In the genomic region with DNA sequence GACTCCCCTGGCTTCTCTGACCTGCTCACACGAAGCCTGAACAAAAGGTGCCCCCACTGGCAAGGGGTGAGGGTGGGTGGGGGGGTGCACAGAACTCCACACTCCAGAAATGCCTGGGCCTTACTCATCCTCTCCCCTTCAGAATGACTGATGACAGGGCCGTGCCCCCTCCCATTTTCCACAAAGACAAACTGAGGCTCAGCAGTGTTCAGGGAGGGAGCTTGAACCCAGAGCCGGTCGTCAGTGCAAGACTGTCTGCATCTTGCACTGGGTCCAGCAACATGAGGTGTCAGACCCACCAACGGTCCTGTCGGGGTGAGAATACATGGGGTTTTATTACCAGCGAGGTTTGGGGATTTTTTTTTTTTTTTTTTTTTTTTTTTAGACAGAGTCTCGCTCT, we compare ENCODE assay signal across 15 cellular contexts. TPM values are rescaled to one million over a fixed set of nuclear protein-coding genes. Genes with fewer than 3 reads are reported as not detected.
DNase-seq lines count a peak whose midpoint lies in the region; ATAC-seq, FAIRE-seq and TF ChIP-seq lines count a peak whose summit lies in the region.
"Had no signal": no experiment of that assay in that cellular context is flagged by ENCODE, and none has a peak within 500 bp of the region (broad histone marks: within the 10 kb centered on the region; RNA-seq: fewer than 3 reads in every experiment).

No MANE protein-coding gene starts in this region.

- TF ChIP-seq CTCF in HepG2 (CRISPR knock-in tag; IDR thresholded peaks at IDR 0.05) (no peak), right lobe of liver (IDR thresholded peaks at IDR 0.05) (no peak), neural progenitor cell (IDR thresholded peaks at IDR 0.05) (no peak), sigmoid colon (IDR thresholded peaks at IDR 0.05) (no peak), nephron progenitor cell (IDR thresholded peaks at IDR 0.05) (no peak)

- TF ChIP-seq EP300 in HepG2 (IDR thresholded peaks at IDR 0.05; ENCODE audit: low read depth in 2 of 2, low read length in 2 of 2) (no peak), HepG2 (CRISPR knock-in tag; IDR thresholded peaks at IDR 0.05; ENCODE audit: borderline replicate concordance) (no peak), sigmoid colon (IDR thresholded peaks at IDR 0.05) (no peak)

- CTCF ChIA-PET in HepG2 (lab: Yijun Ruan, JAX; ENCODE audit: low intra/inter-chr PET ratio, low total read pairs): no interaction called here

- H3K27ac Mint-ChIP-seq in neural progenitor cell (peak overlapping the region; percentile 81), nephron progenitor cell (no peak overlapping the region)
- H3K27ac Mint-ChIP-seq: CD8-positive, alpha-beta memory T cell had no signal

- H3K4me3 Mint-ChIP-seq in neural progenitor cell (no peak overlapping the region), nephron progenitor cell (no peak overlapping the region)
- H3K4me3 Mint-ChIP-seq: CD8-positive, alpha-beta memory T cell had no signal

- H3K27me3 ChIP-seq in HepG2 (ENCODE audit: control insufficient read depth in 1 of 2, insufficient read depth in 2 of 2, low read length in 2 of 2): no peaks in the 10 kb centered on the region
- no peaks in the 10 kb centered on the region for H3K27me3 ChIP-seq in right lobe of liver
- peaks cover 40% of the 10 kb centered on the region for H3K27me3 ChIP-seq in neural progenitor cell
- peaks cover 0 to 23% (median 5%) of the 10 kb centered on the region in 3 donors for H3K27me3 ChIP-seq in sigmoid colon

- intact Hi-C loops in HepG2 (cut with micrococcal nuclease; ENCODE audit: unreplicated experiment) (no loop called here), right lobe of liver (cut with DNase I) (no loop called here), sigmoid colon (cut with DNase I) (no loop called here)

- H4K20me1 ChIP-seq in HepG2 (ENCODE audit: insufficient read depth, low read length) (0 out of 2 replicates have a peak, but pooled peaks cover 5% of the 10 kb centered on the region), neural progenitor cell (ENCODE audit: low read depth) (peaks cover 43% of the 10 kb centered on the region)
- H4K20me1 ChIP-seq: BLaER1 had no signal

- in situ Hi-C loops in HepG2 (cut with HindIII; ENCODE audit: extremely low pct_ligation_motif_present, low pct_unique_long_range_greater_than_20kb): no loop called here

- H3K27ac ChIP-seq in HepG2 (ENCODE audit: extremely low read length, insufficient read depth, low read length) (no peak overlapping the region), right lobe of liver (no peak overlapping the region), neural progenitor cell (no peak overlapping the region), sigmoid colon (no peak overlapping the region)
- H3K27ac ChIP-seq: BLaER1, KMS-11 had no signal

- no peak overlapping the region for H3K4me2 ChIP-seq in HepG2 (ENCODE audit: low read depth, low read length)
- no peak overlapping the region for H3K4me2 ChIP-seq in neural progenitor cell
- H3K4me2 ChIP-seq: BLaER1, KMS-11 had no signal

- DNase-seq in HepG2 (ENCODE audit: low spot score): no peak
- no peak for DNase-seq in right lobe of liver
- no peak for DNase-seq in neural progenitor cell (ENCODE audit: low spot score)
- peak; percentile 33 for DNase-seq in sigmoid colon
- DNase-seq in nephron progenitor cell: no peak
- DNase-seq: 8988T; AML-193; CD8-positive, alpha-beta memory T cell; DMS53 had no signal

- POLR2A ChIA-PET in HepG2 (lab: Yijun Ruan, JAX): no interaction called here

- TF ChIP-seq POLR2A in HepG2 (IDR thresholded peaks at IDR 0.05; ENCODE audit: insufficient read depth in 1 of 2, low read depth in 2 of 2, low read length in 2 of 2): no peak
- TF ChIP-seq POLR2A in right lobe of liver (IDR thresholded peaks at IDR 0.05): no peak
- no peak for TF ChIP-seq POLR2A in sigmoid colon (IDR thresholded peaks at IDR 0.05)

- H3K36me3 ChIP-seq in HepG2 (replicated peaks in 1 of 2; ENCODE audit: control insufficient read depth in 1 of 2, insufficient read depth in 2 of 2, low read length in 2 of 2) (peaks cover 2 to 29% of the 10 kb centered on the region in 2 experiments; a peak in 3 of 5 replicates), right lobe of liver (no peaks in the 10 kb centered on the region), neural progenitor cell (no peaks in the 10 kb centered on the region), sigmoid colon (no peaks in the 10 kb centered on the region)
- H3K36me3 ChIP-seq: BLaER1 had no signal

- H3K27me3 Mint-ChIP-seq in neural progenitor cell (ENCODE audit: insufficient read depth, low read depth) (peaks cover 12% of the 10 kb centered on the region), nephron progenitor cell (ENCODE audit: low read depth, poor library complexity) (peaks cover 8% of the 10 kb centered on the region)

- TF ChIP-seq RAD21 in HepG2 (CRISPR knock-in tag; IDR thresholded peaks at IDR 0.05): no peak

- H3F3A ChIP-seq in neural progenitor cell (ENCODE audit: low read depth): peaks cover 5% of the 10 kb centered on the region

- whole genome bisulfite sequencing in HepG2 (ENCODE audit: low lambda C conversion rate): 95% methylated on average over 7 of the region's 8 CpGs
- 76% methylated on average over 6 of the region's 8 CpGs for WGBS in right lobe of liver (ENCODE audit: insufficient coverage, low coverage, low lambda C conversion rate, missing lambda C conversion rate)
- WGBS in sigmoid colon, 2 donors: 86 to 89% methylated on average over 8 of the region's 8 CpGs

- H3K4me1 ChIP-seq in HepG2 (ENCODE audit: insufficient read depth, low read length): peaks cover 32% of the 10 kb centered on the region
- no peaks in the 10 kb centered on the region for H3K4me1 ChIP-seq in right lobe of liver
- H3K4me1 ChIP-seq in neural progenitor cell: peaks cover 31% of the 10 kb centered on the region
- peaks cover 0 to under 1% (median 0%) of the 10 kb centered on the region in 4 donors for H3K4me1 ChIP-seq in sigmoid colon
- H3K4me1 ChIP-seq: BLaER1 had no signal

- H3K4me3 ChIP-seq in HepG2 (replicated peaks in 1 of 3; ENCODE audit: insufficient read depth in 1 of 3, low read depth in 2 of 3, low read length in 3 of 3): no peak overlapping the region
- H3K4me3 ChIP-seq in right lobe of liver: no peak overlapping the region
- H3K4me3 ChIP-seq in neural progenitor cell: no peak overlapping the region
- H3K4me3 ChIP-seq in sigmoid colon: no peak overlapping the region
- H3K4me3 ChIP-seq: BLaER1 had no signal

- H2AFZ ChIP-seq in HepG2 (ENCODE audit: low read length) (no peak overlapping the region), neural progenitor cell (replicated peaks) (no peak overlapping the region)

- H3K9me3 Mint-ChIP-seq in neural progenitor cell (no peaks in the 10 kb centered on the region), nephron progenitor cell (no peaks in the 10 kb centered on the region)
- H3K9me3 Mint-ChIP-seq: CD8-positive, alpha-beta memory T cell had no signal

- no peak for FAIRE-seq in HepG2 (lab: Jason Lieb, UNC)
- FAIRE-seq: H54 had no signal

- H3K36me3 Mint-ChIP-seq in neural progenitor cell (peaks cover 17% of the 10 kb centered on the region), nephron progenitor cell (ENCODE audit: low read depth) (peaks cover 49% of the 10 kb centered on the region)

- no peak overlapping the region for H3K9ac ChIP-seq in HepG2 (ENCODE audit: insufficient read depth, low read depth, low read length)
- H3K9ac ChIP-seq in neural progenitor cell: no peak overlapping the region
- H3K9ac ChIP-seq: BLaER1, KMS-11 had no signal

- peaks cover 22% of the 10 kb centered on the region for H3K79me2 ChIP-seq in HepG2 (ENCODE audit: insufficient read depth, low read length)
- H3K79me2 ChIP-seq in neural progenitor cell (ENCODE audit: low read depth): peaks cover 1% of the 10 kb centered on the region

- H3K4me1 Mint-ChIP-seq in neural progenitor cell (peaks cover 68% of the 10 kb centered on the region), nephron progenitor cell (peaks cover 71% of the 10 kb centered on the region)
- H3K4me1 Mint-ChIP-seq: CD8-positive, alpha-beta memory T cell had no signal

- BruUV-seq in HepG2 (replicated peaks; lab: Mats Ljungman, UMichigan): no TSS peak

- no peak for ATAC-seq in HepG2
- ATAC-seq in right lobe of liver: no peak
- ATAC-seq in GM19328 (IDR thresholded peaks at IDR 0.05; ENCODE audit: unreplicated experiment): no peak
- no peak for ATAC-seq in GM21737 (IDR thresholded peaks at IDR 0.05; ENCODE audit: unreplicated experiment)

- H3K9me3 ChIP-seq in HepG2 (ENCODE audit: low read length): no peaks in the 10 kb centered on the region
- no peaks in the 10 kb centered on the region for H3K9me3 ChIP-seq in right lobe of liver
- H3K9me3 ChIP-seq in neural progenitor cell (ENCODE audit: low read depth): no peaks in the 10 kb centered on the region
- no peaks in the 10 kb centered on the region for H3K9me3 ChIP-seq in sigmoid colon
- H3K9me3 ChIP-seq: BLaER1 had no signal

RNA-seq across cellular contexts. Expression of gene IGDCC3, which starts 15.3 kb away (rescaled TPM):
- total RNA-seq in HepG2 (2016; rRNA removed; fragmentation: Illumina TruSeq; extraction: Trizol) (31.2 and 51.8 TPM in 2 replicates), right lobe of liver (not detected), neural progenitor cell (ENCODE audit: low replicate concordance) (15.8 and 29.4 TPM in 2 replicates), sigmoid colon (under 1 TPM in 3 of 4 donors, not detected in 1; under 0.01 to 0.55 (median 0.41) TPM)
- total RNA-seq in HepG2 (2016; cell fraction: cytosol; rRNA removed; fragmentation: Illumina TruSeq; extraction: Trizol; ENCODE audit: low read depth): 9.5 and 9.8 TPM in 2 replicates
- total RNA-seq in HepG2 (2016; cell fraction: insoluble cytoplasmic fraction; rRNA removed; fragmentation: Illumina TruSeq; extraction: Trizol): 29.4 and 52.8 TPM in 2 replicates
- 40.5 and 40.6 TPM in 2 replicates for total RNA-seq in HepG2 (2016; cell fraction: membrane; rRNA removed; fragmentation: Illumina TruSeq; extraction: Trizol)
- total RNA-seq in HepG2 (2016; cell fraction: nucleus; rRNA removed; fragmentation: Illumina TruSeq; extraction: Trizol): 59.8 and 72.1 TPM in 2 replicates
- polyA plus RNA-seq in HepG2 (2011; rRNA removed) (30.1 and 35.7 TPM in 2 replicates), sigmoid colon (under 1 TPM in 2 of 3 donors, not detected in 1; under 0.01 to 0.12 TPM)
- polyA plus RNA-seq in HepG2 (2011; cell fraction: cytosol; rRNA removed): 21.8 and 38.4 TPM in 2 replicates
- polyA plus RNA-seq in HepG2 (2011; cell fraction: nucleus; rRNA removed): 46.7 and 64.4 TPM in 2 replicates
- polyA plus RNA-seq in HepG2 (2012): 27.1 and 28.5 TPM in 2 replicates
- polyA plus RNA-seq in HepG2 (2016; cell fraction: cytosol; fragmentation: Illumina TruSeq; extraction: Trizol; ENCODE audit: low read depth): 14.9 and 15.4 TPM in 2 replicates
- 40.4 and 49.0 TPM in 2 replicates for polyA plus RNA-seq in HepG2 (2016; cell fraction: insoluble cytoplasmic fraction; fragmentation: Illumina TruSeq; extraction: Trizol; ENCODE audit: low read depth)
- 39.5 and 45.0 TPM in 2 replicates for polyA plus RNA-seq in HepG2 (2016; cell fraction: membrane; fragmentation: Illumina TruSeq; extraction: Trizol; ENCODE audit: low read depth)
- polyA plus RNA-seq in HepG2 (2016; cell fraction: nucleus; fragmentation: Illumina TruSeq; extraction: Trizol; ENCODE audit: insufficient read depth, low read depth): 130 and 131 TPM in 2 replicates
- 0.07 and 131 TPM in 2 replicates for polyA minus RNA-seq in HepG2 (2011; rRNA and poly(A)+ RNA removed; ENCODE audit: low replicate concordance)
- polyA minus RNA-seq in HepG2 (2011; cell fraction: cytosol; rRNA and poly(A)+ RNA removed): 57.3 and 61.0 TPM in 2 replicates
- polyA minus RNA-seq in HepG2 (2011; cell fraction: nucleus; rRNA and poly(A)+ RNA removed): 23.1 and 27.6 TPM in 2 replicates
- total RNA-seq: CD8-positive, alpha-beta memory T cell had no signal
- polyA plus RNA-seq: CD8-positive, alpha-beta memory T cell had no signal

RNA-seq across cellular contexts. Expression of gene RNU5B-1, which starts 58.0 kb away (rescaled TPM):
- total RNA-seq in HepG2 (2016; rRNA removed; fragmentation: Illumina TruSeq; extraction: Trizol): 417 and 1,646 TPM in 2 replicates
- 2,099 and 2,605 TPM in 2 replicates for total RNA-seq in HepG2 (2016; cell fraction: cytosol; rRNA removed; fragmentation: Illumina TruSeq; extraction: Trizol; ENCODE audit: low read depth)
- 240 and 1,608 TPM in 2 replicates for total RNA-seq in HepG2 (2016; cell fraction: insoluble cytoplasmic fraction; rRNA removed; fragmentation: Illumina TruSeq; extraction: Trizol)
- 403 and 510 TPM in 2 replicates for total RNA-seq in HepG2 (2016; cell fraction: membrane; rRNA removed; fragmentation: Illumina TruSeq; extraction: Trizol)
- total RNA-seq in HepG2 (2016; cell fraction: nucleus; rRNA removed; fragmentation: Illumina TruSeq; extraction: Trizol): 7,864 and 11,549 TPM in 2 replicates
- not detected in 2 replicates for polyA plus RNA-seq in HepG2 (2011; rRNA removed)
- not detected in 2 replicates for polyA plus RNA-seq in HepG2 (2011; cell fraction: cytosol; rRNA removed)
- under 0.01 TPM in 2 replicates for polyA plus RNA-seq in HepG2 (2011; cell fraction: nucleus; rRNA removed)
- not detected in 2 replicates for polyA plus RNA-seq in HepG2 (2012)
- 44.4 TPM in 1 of 2 replicates, not detected in the other for polyA plus RNA-seq in HepG2 (2016; cell fraction: cytosol; fragmentation: Illumina TruSeq; extraction: Trizol; ENCODE audit: low read depth)
- polyA plus RNA-seq in HepG2 (2016; cell fraction: insoluble cytoplasmic fraction; fragmentation: Illumina TruSeq; extraction: Trizol; ENCODE audit: low read depth): not detected in 2 replicates
- polyA plus RNA-seq in HepG2 (2016; cell fraction: membrane; fragmentation: Illumina TruSeq; extraction: Trizol; ENCODE audit: low read depth): not detected in 2 replicates
- not detected in 2 replicates for polyA plus RNA-seq in HepG2 (2016; cell fraction: nucleus; fragmentation: Illumina TruSeq; extraction: Trizol; ENCODE audit: insufficient read depth, low read depth)
- under 0.01 TPM in 2 replicates for polyA minus RNA-seq in HepG2 (2011; rRNA and poly(A)+ RNA removed; ENCODE audit: low replicate concordance)
- polyA minus RNA-seq in HepG2 (2011; cell fraction: cytosol; rRNA and poly(A)+ RNA removed): 1,229 and 3,173 TPM in 2 replicates
- polyA minus RNA-seq in HepG2 (2011; cell fraction: nucleus; rRNA and poly(A)+ RNA removed): under 0.01 TPM in 2 replicates
- 10 to 100 TPM in 2 of 6 experiments, not detected in 4; 11.0 to 35.4 TPM for total RNA-seq in right lobe of liver
- not detected in 2 replicates for total RNA-seq in neural progenitor cell (ENCODE audit: low replicate concordance)
- total RNA-seq in sigmoid colon: not detected
- not detected for polyA plus RNA-seq in sigmoid colon
- total RNA-seq: CD8-positive, alpha-beta memory T cell; HT1080 had no signal
- polyA plus RNA-seq: CD8-positive, alpha-beta memory T cell had no signal

Comparison
In these comparisons a context has a peak if more than half of its experiments do, and no peak if none do; other contexts are left out.
1. RNA of gene IGDCC3, which starts 15.3 kb away (total RNA-seq): 9.5 to 72.1 TPM in HepG2 and 15.8 to 29.4 TPM in neural progenitor cell; under 0.01 to 0.55 TPM in sigmoid colon and not detected in right lobe of liver; every median in the first group is over 4 times any median in the second.
2. RNA of gene RNU5B-1, which starts 58.0 kb away (total RNA-seq): 240 to 11,549 TPM in HepG2; 11.0 to 35.4 TPM in right lobe of liver, not detected in neural progenitor cell and not detected in sigmoid colon; every median in the first group is over 4 times any median in the second.